Comparison of ENCODE assay signal across 18 cellular contexts in genomic region chr7:46028246-46028645, GRCh38.
DNase-seq lines count a peak whose midpoint lies in the region; ATAC-seq and TF ChIP-seq lines count a peak whose summit lies in the region.
"Had no signal": no experiment of that assay in that cellular context is flagged by ENCODE, and none has a peak within 500 bp of the region (broad histone marks: within the 10 kb centered on the region; RNA-seq: fewer than 3 reads in every experiment).

No MANE protein-coding gene starts in this region.

- ATAC-seq in GM21528 (IDR thresholded peaks at IDR 0.05; ENCODE audit: low FRiP score, unreplicated experiment) = no peak
- ATAC-seq: GM12878 had no signal

- no peaks in the 10 kb centered on the region for H3K27me3 Mint-ChIP-seq in activated T-helper 2 cell treated with anti-CD3 and anti-CD28 coated beads, Interferon-gamma antibody, Interleukin-2, Interleukin-4, amounts not matched to agents 10 μg/mL and 5 μg/mL and 100 μg/mL, durations not matched to agents 14 hours and 24 hours and 36 hours (ENCODE audit: low read depth)
- H3K27me3 Mint-ChIP-seq: CD4-positive, alpha-beta memory T cell had no signal

- in situ Hi-C loops in GM23248 (cut with MboI) = no loop called here

- H3K4me1 ChIP-seq in GM23248 (ENCODE audit: insufficient read depth) (peaks cover 2% of the 10 kb centered on the region), trophoblast cell (ENCODE audit: control insufficient read depth in 1 of 2, insufficient read depth in 2 of 2, low read length in 2 of 2) (peaks cover 10 to 14% of the 10 kb centered on the region in 2 experiments)
- H3K4me1 ChIP-seq: BE2C had no signal

- no peaks in the 10 kb centered on the region for H4K20me1 ChIP-seq in GM23248 (ENCODE audit: insufficient read depth)
- H4K20me1 ChIP-seq: BLaER1 treated with 17β-estradiol and CSF1 and Interleukin-3, amounts not matched to agents 10 nM and 100 nM had no signal

- no peak overlapping the region for H3K27ac Mint-ChIP-seq in activated T-helper 2 cell treated with anti-CD3 and anti-CD28 coated beads, Interferon-gamma antibody, Interleukin-2, Interleukin-4, amounts not matched to agents 10 μg/mL and 5 μg/mL and 100 μg/mL, durations not matched to agents 14 hours and 24 hours and 36 hours
- H3K27ac Mint-ChIP-seq: CD14-positive monocyte; CD4-positive, alpha-beta memory T cell had no signal

- H3K9ac ChIP-seq in GM23248 = no peak overlapping the region
- no peak overlapping the region for H3K9ac ChIP-seq in trophoblast cell (ENCODE audit: low read length)
- H3K9ac ChIP-seq: BLaER1 treated with 17β-estradiol and CSF1 and Interleukin-3, amounts not matched to agents 10 nM and 100 nM had no signal

- no peaks in the 10 kb centered on the region for H3K36me3 Mint-ChIP-seq in activated T-helper 2 cell treated with anti-CD3 and anti-CD28 coated beads, Interferon-gamma antibody, Interleukin-2, Interleukin-4, amounts not matched to agents 10 μg/mL and 5 μg/mL and 100 μg/mL, durations not matched to agents 14 hours and 24 hours and 36 hours (ENCODE audit: low read depth)
- H3K36me3 Mint-ChIP-seq: CD14-positive monocyte; CD4-positive, alpha-beta memory T cell had no signal

- H3K9me2 ChIP-seq in GM23248 (ENCODE audit: insufficient read depth) = no peaks in the 10 kb centered on the region

- peak overlapping the region; percentile 25 for H2BK120ac ChIP-seq in trophoblast cell (ENCODE audit: insufficient read depth, low read length, poor library complexity)

- no peak overlapping the region for H4K8ac ChIP-seq in trophoblast cell (ENCODE audit: low read depth, low read length)

- no peak for TF ChIP-seq CTCF in GM20000 (IDR thresholded peaks at IDR 0.05; ENCODE audit: extremely low read depth, missing control alignments)

- peak; percentile 14 for DNase-seq in GM23248
- peak; percentile 57 for DNase-seq in kidney tubule cell (ENCODE audit: low spot score)
- peak in 1 of 2 donors; percentile 79 for DNase-seq in trophoblast cell
- no peak for DNase-seq in GM20000 (ENCODE audit: low spot score)
- no peak for DNase-seq in activated T-helper 2 cell treated with anti-CD3 and anti-CD28 coated beads, Interferon-gamma antibody, Interleukin-2, Interleukin-4, amounts not matched to agents 10 μg/mL and 5 μg/mL and 100 μg/mL, durations not matched to agents 14 hours and 24 hours and 36 hours (ENCODE audit: low spot score)
- DNase-seq: AML-193; BE2C; Calu3; CD4-positive, alpha-beta memory T cell; COR-L47; DMS53; DMS79 treated with DMSO at 0.1 percent for 48 hours; H7; HCEC 1CT had no signal

- H3K9me3 ChIP-seq in GM23248 (ENCODE audit: low read depth) (no peaks in the 10 kb centered on the region), trophoblast cell (ENCODE audit: insufficient read depth, low read depth, low read length) (no peaks in the 10 kb centered on the region)
- H3K9me3 ChIP-seq: BE2C; BLaER1 treated with 17β-estradiol and CSF1 and Interleukin-3, amounts not matched to agents 10 nM and 100 nM had no signal

- no peaks in the 10 kb centered on the region for H3K79me2 ChIP-seq in GM23248 (ENCODE audit: insufficient read depth)
- peaks cover 6% of the 10 kb centered on the region for H3K79me2 ChIP-seq in trophoblast cell (ENCODE audit: control insufficient read depth, insufficient read depth, low read length, poor library complexity)

- no peak overlapping the region for H2BK5ac ChIP-seq in trophoblast cell (ENCODE audit: low read depth, low read length, poor library complexity)

- no peaks in the 10 kb centered on the region for H3K9me3 Mint-ChIP-seq in activated T-helper 2 cell treated with anti-CD3 and anti-CD28 coated beads, Interferon-gamma antibody, Interleukin-2, Interleukin-4, amounts not matched to agents 10 μg/mL and 5 μg/mL and 100 μg/mL, durations not matched to agents 14 hours and 24 hours and 36 hours

- H4K12ac ChIP-seq in trophoblast cell (ENCODE audit: low read depth, low read length) = no peak overlapping the region

- no peak overlapping the region for H3K14ac ChIP-seq in trophoblast cell (ENCODE audit: low read length)

- no peak overlapping the region for H3K4me3 Mint-ChIP-seq in activated T-helper 2 cell treated with anti-CD3 and anti-CD28 coated beads, Interferon-gamma antibody, Interleukin-2, Interleukin-4, amounts not matched to agents 10 μg/mL and 5 μg/mL and 100 μg/mL, durations not matched to agents 14 hours and 24 hours and 36 hours (ENCODE audit: low read depth)
- H3K4me3 Mint-ChIP-seq: CD14-positive monocyte; CD4-positive, alpha-beta memory T cell had no signal

- H3K79me1 ChIP-seq in trophoblast cell (ENCODE audit: low read length) = peaks cover 30% of the 10 kb centered on the region

- no peak overlapping the region for H2BK12ac ChIP-seq in trophoblast cell (ENCODE audit: low read length)

- H3K4me1 Mint-ChIP-seq in activated T-helper 2 cell treated with anti-CD3 and anti-CD28 coated beads, Interferon-gamma antibody, Interleukin-2, Interleukin-4, amounts not matched to agents 10 μg/mL and 5 μg/mL and 100 μg/mL, durations not matched to agents 14 hours and 24 hours and 36 hours (ENCODE audit: low read depth) = no peaks in the 10 kb centered on the region
- H3K4me1 Mint-ChIP-seq: CD14-positive monocyte; CD4-positive, alpha-beta memory T cell had no signal

- H3K4me3 ChIP-seq in GM23248 (no peak overlapping the region), trophoblast cell (ENCODE audit: low read depth, low read length) (no peak overlapping the region)
- H3K4me3 ChIP-seq: BLaER1 treated with 17β-estradiol and CSF1 and Interleukin-3, amounts not matched to agents 10 nM and 100 nM; GM12878 had no signal

- H3K36me3 ChIP-seq in GM23248 (ENCODE audit: low read depth) = no peaks in the 10 kb centered on the region
- H3K36me3 ChIP-seq in trophoblast cell (ENCODE audit: control insufficient read depth in 1 of 2, insufficient read depth in 2 of 2, low read length in 2 of 2) = peaks cover 2 to 3% of the 10 kb centered on the region in 2 experiments
- H3K36me3 ChIP-seq: BE2C; BLaER1 treated with 17β-estradiol and CSF1 and Interleukin-3, amounts not matched to agents 10 nM and 100 nM had no signal

- H3K27me3 ChIP-seq in GM23248 (replicated peaks; ENCODE audit: insufficient read depth) (no peaks in the 10 kb centered on the region), trophoblast cell (ENCODE audit: insufficient read depth, low read length) (no peaks in the 10 kb centered on the region)
- H3K27me3 ChIP-seq: BE2C; BLaER1 treated with 17β-estradiol and CSF1 and Interleukin-3, amounts not matched to agents 10 nM and 100 nM had no signal

- H2AK5ac ChIP-seq in trophoblast cell (ENCODE audit: low read length) = no peak overlapping the region

- no peak overlapping the region for H3K4me2 ChIP-seq in GM23248 (ENCODE audit: unreplicated experiment)
- no peak overlapping the region for H3K4me2 ChIP-seq in trophoblast cell (ENCODE audit: low read length)

- no peak overlapping the region for H3K18ac ChIP-seq in trophoblast cell (ENCODE audit: low read length)

- H3K4ac ChIP-seq in trophoblast cell (ENCODE audit: low read depth, low read length) = no peak overlapping the region

- WGBS in GM23248 (ENCODE audit: low coverage in 1 of 2, low lambda C conversion rate in 2 of 2, missing lambda C conversion rate in 2 of 2), 2 experiments = 48 to 64% methylated on average over 1 of the region's 1 CpG
- WGBS in trophoblast cell (ENCODE audit: extremely low coverage, insufficient coverage, insufficient read length) = no CpG with 5 or more reads among the region's 1 CpG

- H3K27ac ChIP-seq in GM23248 (no peak overlapping the region), trophoblast cell (ENCODE audit: low read depth, low read length) (peak overlapping the region; percentile 94)
- H3K27ac ChIP-seq: BLaER1 treated with 17β-estradiol and CSF1 and Interleukin-3, amounts not matched to agents 10 nM and 100 nM had no signal

- intact Hi-C loops in activated T-helper 2 cell treated with anti-CD3 and anti-CD28 coated beads, Interferon-gamma antibody, Interleukin-2, Interleukin-4, amounts not matched to agents 10 μg/mL and 5 μg/mL and 100 μg/mL, durations not matched to agents 14 hours and 24 hours and 36 hours (cut with micrococcal nuclease) = no loop called here

- H4K91ac ChIP-seq in trophoblast cell (ENCODE audit: low read depth, low read length) = no peak overlapping the region

- peaks cover 22% of the 10 kb centered on the region for H3F3A ChIP-seq in GM23248 (ENCODE audit: insufficient read depth)

- 0 out of 2 replicates have a peak overlapping the region, but pooled peaks have one; percentile 22 for H2AFZ ChIP-seq in GM23248
- H2AFZ ChIP-seq in trophoblast cell (ENCODE audit: insufficient read depth, low read length, poor library complexity) = no peak overlapping the region

- no peak overlapping the region for H3K23ac ChIP-seq in trophoblast cell (ENCODE audit: low read length)

Comparison
In these comparisons a context has a peak if more than half of its experiments do, and no peak if none do; other contexts are left out.
1. DNase-seq: peak in GM23248 (single experiment) and kidney tubule cell (single experiment); none in GM20000 (single experiment) and activated T-helper 2 cell treated with anti-CD3 and anti-CD28 coated beads, Interferon-gamma antibody, Interleukin-2, Interleukin-4, amounts not matched to agents 10 μg/mL and 5 μg/mL and 100 μg/mL, durations not matched to agents 14 hours and 24 hours and 36 hours (single experiment).